In genomic region chr1:93670141-93670540, GRCh38 we compare ENCODE assay signal across 9 cellular contexts. TPM values are rescaled to one million over a fixed set of nuclear protein-coding genes. Genes with fewer than 3 reads are reported as not detected.
A peak's percentile ranks its signal among the peaks of the same experiment; 100 is the strongest.
DNase-seq lines count a peak whose midpoint lies in the region; ATAC-seq, FAIRE-seq and TF ChIP-seq lines count a peak whose summit lies in the region.
"Had no signal": no experiment of that assay in that cellular context is flagged by ENCODE, and none has a peak within 500 bp of the region (broad histone marks: within the 10 kb centered on the region; RNA-seq: fewer than 3 reads in every experiment).

No MANE protein-coding gene starts in this region.

- POLR2A ChIA-PET in A549 (lab: Yijun Ruan, JAX): interaction anchor here (0.7 kb wide), 1 partner anchor 11 kb away, joined by 3 read pairs; the partner anchor contains the start of gene BCAR3
- POLR2A ChIA-PET in MCF 10A (lab: Yijun Ruan, JAX): interaction anchor here (0.6 to 10.9 kb wide), 19 partner anchors 8 to 227 kb away, joined by 3 to 116 read pairs (median 4); partner anchors contain the start of gene BCAR3

- no peak for TF ChIP-seq RAD21 in A549 (conservative IDR thresholded peaks at IDR 0.05 in 1 of 2, IDR thresholded peaks at IDR 0.05 in 1 of 2)

- TF ChIP-seq POLR2A in A549 (IDR thresholded peaks at IDR 0.05; ENCODE audit: low read length) (no peak), esophagus muscularis mucosa (IDR thresholded peaks at IDR 0.05; ENCODE audit: low read depth) (no peak), spleen (IDR thresholded peaks at IDR 0.05) (no peak)

- DNase-seq in A549 (ENCODE audit: low read depth in 1 of 2, low spot score in 1 of 2) (peak in 1 of 2 experiments; percentile 47), LHCN-M2 (ENCODE audit: low read depth) (peak; percentile 98), MCF 10A (ENCODE audit: unreplicated experiment) (peak; percentile 90), kidney tubule cell (ENCODE audit: low spot score) (peak; percentile 86), esophagus muscularis mucosa (ENCODE audit: extremely low spot score) (no peak), spleen (no peak)
- no peak for DNase-seq in activated naive CD4-positive, alpha-beta T cell treated with anti-CD3 and anti-CD28 coated beads, Interleukin-2, amount 50 U/mL, for 16 hours
- DNase-seq: endodermal cell had no signal

- 38% methylated on average over 1 of the region's 1 CpG for WGBS in A549 (ENCODE audit: missing lambda C conversion rate)
- WGBS in esophagus muscularis mucosa: 80% methylated on average over 1 of the region's 1 CpG
- 77 to 94% (median 84%) methylated on average over 1 of the region's 1 CpG for WGBS in spleen, 5 donors

- H3K27me3 ChIP-seq in esophagus muscularis mucosa (no peaks in the 10 kb centered on the region), spleen (replicated peaks in 1 of 7) (no peaks in the 10 kb centered on the region)

- peaks cover 0 to 18% (median 6%) of the 10 kb centered on the region in 4 donors for H3K36me3 ChIP-seq in esophagus muscularis mucosa
- peaks cover 0 to 13% (median 0%) of the 10 kb centered on the region in 6 donors for H3K36me3 ChIP-seq in spleen

- H3K4me1 Mint-ChIP-seq in MCF 10A (ENCODE audit: insufficient read depth, unreplicated experiment): peaks cover 63% of the 10 kb centered on the region

- no peak for TF ChIP-seq EP300 in A549 (IDR thresholded peaks at IDR 0.05)
- no peak for TF ChIP-seq EP300 in esophagus muscularis mucosa (IDR thresholded peaks at IDR 0.05)

- H3K4me1 ChIP-seq in A549 (peaks cover 100% of the 10 kb centered on the region), esophagus muscularis mucosa (peaks cover 76 to 92% (median 83%) of the 10 kb centered on the region in 4 donors), spleen (peaks cover 17 to 68% (median 45%) of the 10 kb centered on the region in 6 donors)

- H3K9me3 ChIP-seq in A549: no peaks in the 10 kb centered on the region
- H3K9me3 ChIP-seq in esophagus muscularis mucosa: no peaks in the 10 kb centered on the region
- H3K9me3 ChIP-seq in spleen: no peaks in the 10 kb centered on the region

- no peak for FAIRE-seq in A549 (lab: Jason Lieb, UNC)

- peak in 1 of 2 experiments; percentile 37; a peak in 2 of 6 replicates for ATAC-seq in A549
- ATAC-seq in GM19397 (IDR thresholded peaks at IDR 0.05; ENCODE audit: unreplicated experiment): no peak

- no peak overlapping the region for H3K4me3 ChIP-seq in A549
- H3K4me3 ChIP-seq in esophagus muscularis mucosa: no peak overlapping the region
- H3K4me3 ChIP-seq in spleen: no peak overlapping the region

- no TSS peak for BruUV-seq in MCF 10A (replicated peaks; lab: Mats Ljungman, UMichigan)

- H3K36me3 Mint-ChIP-seq in MCF 10A (ENCODE audit: insufficient read depth, unreplicated experiment): peaks cover 76% of the 10 kb centered on the region

- no peaks in the 10 kb centered on the region for H3K27me3 Mint-ChIP-seq in MCF 10A (ENCODE audit: insufficient read depth, unreplicated experiment)

- intact Hi-C loops in MCF 10A (cut with micrococcal nuclease): no loop called here
- intact Hi-C loops in esophagus muscularis mucosa (cut with DNase I): no loop called here
- intact Hi-C loops in spleen (cut with DNase I; ENCODE audit: low total_unique reads): no loop called here

- peak overlapping the region; percentile 59 for H3K27ac Mint-ChIP-seq in MCF 10A (ENCODE audit: low read depth, unreplicated experiment)
- H3K27ac Mint-ChIP-seq: endodermal cell had no signal

- CTCF ChIA-PET in A549 (lab: Yijun Ruan, JAX) (interaction anchor here (0.5 to 10.7 kb wide), 6 partner anchors 11 to 157 kb away, joined by 3 to 76 read pairs (median 12); partner anchors contain the start of gene BCAR3), MCF 10A (lab: Yijun Ruan, JAX) (interaction anchor here (0.5 to 6.8 kb wide), 9 partner anchors 10 to 922 kb away, joined by 3 to 57 read pairs (median 4); partner anchors contain the start of gene BCAR3)

- H3K4me2 ChIP-seq in A549: peak overlapping the region; percentile 98

- TF ChIP-seq CTCF in A549 (IDR thresholded peaks at IDR 0.05) (no peak), MCF 10A (IDR thresholded peaks at IDR 0.05; ENCODE audit: unreplicated experiment) (no peak), esophagus muscularis mucosa (IDR thresholded peaks at IDR 0.05) (no peak), spleen (IDR thresholded peaks at IDR 0.05 in 8 of 11, conservative IDR thresholded peaks at IDR 0.05 in 3 of 11) (no peak)

- H3K9me3 Mint-ChIP-seq in MCF 10A (ENCODE audit: unreplicated experiment): no peaks in the 10 kb centered on the region
- H3K9me3 Mint-ChIP-seq: endodermal cell had no signal

- no peak overlapping the region for H3K4me3 Mint-ChIP-seq in MCF 10A (ENCODE audit: unreplicated experiment)
- H3K4me3 Mint-ChIP-seq: endodermal cell had no signal

- H3K27ac ChIP-seq in A549 (peak overlapping the region; percentile 51 to 79; a peak in 4 of 6 replicates), esophagus muscularis mucosa (replicated peaks in 1 of 4) (peak overlapping the region in 2 of 4 donors; percentile 20 to 37), spleen (peak overlapping the region in 1 of 8 donors; percentile 0)

TF ChIP-seq in A549, 52 proteins besides CTCF, POLR2A, EP300 and RAD21:
- TF ChIP-seq FOSL2 (IDR thresholded peaks at IDR 0.05): no peak
- TF ChIP-seq FOSL2 (CRISPR knock-in tag; IDR thresholded peaks at IDR 0.05): no peak
- TF ChIP-seq PBX3 (IDR thresholded peaks at IDR 0.05): no peak
- no peak for TF ChIP-seq HEYL (CRISPR knock-in tag; IDR thresholded peaks at IDR 0.05)
- no peak for TF ChIP-seq PHF8 (IDR thresholded peaks at IDR 0.05; ENCODE audit: borderline replicate concordance, low read depth)
- TF ChIP-seq ZSCAN20 (CRISPR knock-in tag; IDR thresholded peaks at IDR 0.05): no peak
- no peak for TF ChIP-seq RFX5 (IDR thresholded peaks at IDR 0.05)
- no peak for TF ChIP-seq FOSB (CRISPR knock-in tag; IDR thresholded peaks at IDR 0.05)
- TF ChIP-seq BCL3 (IDR thresholded peaks at IDR 0.05): no peak
- TF ChIP-seq ESRRA (IDR thresholded peaks at IDR 0.05; ENCODE audit: borderline replicate concordance, low read length): no peak
- TF ChIP-seq USF2 (IDR thresholded peaks at IDR 0.05): no peak
- TF ChIP-seq SREBF2 (IDR thresholded peaks at IDR 0.05): no peak
- TF ChIP-seq NPAS2 (CRISPR knock-in tag; IDR thresholded peaks at IDR 0.05; ENCODE audit: borderline replicate concordance): no peak
- no peak for TF ChIP-seq RCOR1 (IDR thresholded peaks at IDR 0.05; ENCODE audit: low read depth, low read length)
- TF ChIP-seq ELK1 (IDR thresholded peaks at IDR 0.05; ENCODE audit: low read depth, low read length): no peak
- TF ChIP-seq JUN (IDR thresholded peaks at IDR 0.05): no peak
- TF ChIP-seq SMC3 (IDR thresholded peaks at IDR 0.05): no peak
- TF ChIP-seq EHF (CRISPR knock-in tag; IDR thresholded peaks at IDR 0.05): no peak

RNA-seq across cellular contexts. Expression of gene BCAR3, which starts 11.5 kb away (rescaled TPM):
- polyA plus RNA-seq in A549 (2011; rRNA removed) (31.6 and 32.1 TPM in 2 replicates), A549 (2017; fragmentation: RNase III; extraction: RNeasy Plus Mini Kit Qiagen cat#74134 plus additional on column Dnase treatment) (29.8 to 35.8 TPM (median 33.4 TPM) in 3 replicates), spleen (1 to 10 TPM; 3.5 to 6.8 (median 4.5) TPM)
- 28.6 and 37.0 TPM in 2 replicates for polyA plus RNA-seq in A549 (2012; cell fraction: cytosol; rRNA removed)
- 40.5 and 50.4 TPM in 2 replicates for polyA plus RNA-seq in A549 (2012; cell fraction: nucleus; rRNA removed)
- polyA minus RNA-seq in A549 (2011; rRNA and poly(A)+ RNA removed): 27.5 and 30.0 TPM in 2 replicates
- total RNA-seq in LHCN-M2 (2014; rRNA removed) (112 TPM in 2 replicates), MCF 10A (2022) (83.6 and 130 TPM in 2 replicates), esophagus muscularis mucosa (10 to 100 TPM; 20.2 to 47.2 (median 32.3) TPM), spleen (10 to 100 TPM; 11.0 to 18.0 (median 12.3) TPM)
- polyA plus RNA-seq in LHCN-M2 (2012): 57.0 TPM

Comparison
In these comparisons a context has a peak if more than half of its experiments do, and no peak if none do; other contexts are left out.
1. DNase-seq: peak in LHCN-M2 (single experiment), MCF 10A (single experiment) and kidney tubule cell (single experiment); none in esophagus muscularis mucosa (single experiment), activated naive CD4-positive, alpha-beta T cell treated with anti-CD3 and anti-CD28 coated beads, Interleukin-2, amount 50 U/mL, for 16 hours (single experiment) and spleen (single experiment).